ENCODE assay signal across 9 cellular contexts in the genomic region with DNA sequence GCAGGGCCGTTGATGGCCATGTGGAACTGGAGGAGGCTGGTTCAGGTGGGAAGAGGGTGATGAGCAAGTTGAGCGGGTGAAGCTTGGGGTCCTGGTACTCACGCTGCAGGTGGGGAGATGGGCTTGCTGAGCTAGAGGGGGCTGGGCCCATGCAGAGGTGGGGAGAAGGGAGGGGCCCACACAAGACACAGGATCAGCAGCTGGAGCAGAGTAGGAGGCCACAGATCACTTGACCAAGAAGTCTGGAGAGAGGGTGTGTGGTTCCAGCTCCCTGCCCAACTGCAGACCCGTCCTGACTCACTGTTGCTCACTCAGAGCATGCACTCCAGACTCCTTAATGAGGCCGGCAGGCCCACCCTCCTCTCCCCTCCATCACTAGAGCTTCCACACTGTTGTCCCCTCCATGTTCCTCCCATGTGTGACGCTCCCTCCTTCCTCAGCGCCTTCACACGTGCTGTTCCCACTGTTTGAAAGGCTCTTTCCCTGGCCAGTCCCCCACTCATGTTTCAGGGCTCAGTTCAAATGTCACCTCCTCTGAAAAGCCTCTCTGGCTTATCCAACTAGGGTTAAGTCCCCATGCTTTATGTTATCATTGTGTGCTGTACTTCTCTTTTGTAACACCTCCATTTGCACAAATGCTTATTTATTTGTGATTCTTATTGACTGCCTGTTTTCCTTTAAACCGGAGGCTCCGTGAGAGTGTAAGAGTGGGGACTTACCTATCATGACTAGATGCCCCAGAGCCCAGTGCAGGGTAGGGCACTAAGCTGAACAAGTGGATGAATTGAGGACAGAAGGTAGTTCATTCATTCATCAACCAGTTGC. TPM values are rescaled to one million over a fixed set of nuclear protein-coding genes. Genes with fewer than 3 reads are reported as not detected.
DNase-seq lines count a peak whose midpoint lies in the region; ATAC-seq and TF ChIP-seq lines count a peak whose summit lies in the region.
"Had no signal": no experiment of that assay in that cellular context is flagged by ENCODE, and none has a peak within 500 bp of the region (broad histone marks: within the 10 kb centered on the region; RNA-seq: fewer than 3 reads in every experiment).

No MANE protein-coding gene starts in this region.

- DNase-seq in GM23248: peak; percentile 70
- DNase-seq in SK-N-SH: no peak
- DNase-seq in epithelial cell of proximal tubule (ENCODE audit: low read depth): no peak
- DNase-seq in gastrocnemius medialis: no peak
- DNase-seq in A172 (ENCODE audit: low spot score): no peak
- no peak for DNase-seq in Right ventricle myocardium superior
- DNase-seq: SHP77 had no signal

- H3K9me3 ChIP-seq in GM23248 (ENCODE audit: low read depth) (no peaks in the 10 kb centered on the region), SK-N-SH (no peaks in the 10 kb centered on the region), gastrocnemius medialis (no peaks in the 10 kb centered on the region)

- TF ChIP-seq CTCF in SK-N-SH (IDR thresholded peaks at IDR 0.05) (no peak), epithelial cell of proximal tubule (conservative IDR thresholded peaks at IDR 0.05; ENCODE audit: low read depth, low read length) (no peak), gastrocnemius medialis (IDR thresholded peaks at IDR 0.05 in 4 of 5, conservative IDR thresholded peaks at IDR 0.05 in 1 of 5) (no peak)

- H3K4me2 ChIP-seq in GM23248 (ENCODE audit: unreplicated experiment) (peak overlapping the region; percentile 100), SK-N-SH (peak overlapping the region; percentile 89)

- H3K36me3 ChIP-seq in GM23248 (ENCODE audit: low read depth): no peaks in the 10 kb centered on the region
- peaks cover 0 to 13% of the 10 kb centered on the region in 2 experiments for H3K36me3 ChIP-seq in SK-N-SH (replicated peaks in 1 of 2; ENCODE audit: control insufficient read depth in 1 of 2, insufficient read depth in 2 of 2, low read length in 1 of 2)
- peaks cover 0 to 17% of the 10 kb centered on the region in 2 donors for H3K36me3 ChIP-seq in gastrocnemius medialis

- intact Hi-C loops in gastrocnemius medialis (cut with DNase I; ENCODE audit: low total_unique reads): no loop called here
- intact Hi-C loops in Right ventricle myocardium superior (cut with DNase I): loop anchor here (5.0 kb wide), 1 partner anchor 33 kb away; no protein-coding TSS in a partner anchor

- TF ChIP-seq EP300 in SK-N-SH (IDR thresholded peaks at IDR 0.05; ENCODE audit: borderline replicate concordance in 1 of 2, low read depth in 1 of 2, low read length in 1 of 2): no peak

- H3K9ac ChIP-seq in GM23248: peak overlapping the region; percentile 88
- peak overlapping the region; percentile 84; the same call in 1 of the 2 replicates for H3K9ac ChIP-seq in SK-N-SH

- in situ Hi-C loops in GM23248 (cut with MboI): no loop called here
- in situ Hi-C loops in gastrocnemius medialis (cut with MboI; ENCODE audit: low sequenced_read_pairs in 4 of 4): loop anchor here (5.0 to 25.0 kb wide), 3 partner anchors 48 to 343 kb away; no protein-coding TSS in a partner anchor

- peaks cover 6% of the 10 kb centered on the region; the same call in 1 of the 2 replicates for H3F3A ChIP-seq in GM23248 (ENCODE audit: insufficient read depth)
- H3F3A ChIP-seq in SK-N-SH (replicated peaks; ENCODE audit: insufficient read depth): no peaks in the 10 kb centered on the region

- H3K4me1 ChIP-seq in GM23248 (ENCODE audit: insufficient read depth) (peaks cover 35% of the 10 kb centered on the region), SK-N-SH (ENCODE audit: control insufficient read depth in 1 of 2, insufficient read depth in 2 of 2, low read depth in 1 of 2, low read length in 1 of 2) (peaks cover 0 to 34% of the 10 kb centered on the region in 2 experiments; a peak in 3 of 4 replicates), gastrocnemius medialis (peaks cover 25 to 31% of the 10 kb centered on the region in 2 donors)

- H3K27ac ChIP-seq in GM23248 (no peak overlapping the region), SK-N-SH (ENCODE audit: low read depth in 2 of 2, low read length in 1 of 2) (no peak overlapping the region), gastrocnemius medialis (peak overlapping the region in 3 of 4 donors; percentile 79 to 87 (median 83))

- WGBS in GM23248 (ENCODE audit: low coverage in 1 of 2, low lambda C conversion rate in 2 of 2, missing lambda C conversion rate in 2 of 2), 2 experiments: 56 to 60% methylated on average over 10 of the region's 10 CpGs
- 56% methylated on average over 10 of the region's 10 CpGs for WGBS in SK-N-SH (ENCODE audit: low lambda C conversion rate)

- peaks cover 53% of the 10 kb centered on the region for H3K79me2 ChIP-seq in GM23248 (ENCODE audit: insufficient read depth)
- H3K79me2 ChIP-seq in SK-N-SH (ENCODE audit: insufficient read depth): peaks cover 44% of the 10 kb centered on the region

- no peak for ATAC-seq in gastrocnemius medialis
- ATAC-seq in GM21723 (IDR thresholded peaks at IDR 0.05; ENCODE audit: unreplicated experiment): no peak
- ATAC-seq in HG02938 (IDR thresholded peaks at IDR 0.05; ENCODE audit: unreplicated experiment): no peak
- ATAC-seq in Right ventricle myocardium superior (ENCODE audit: poor library complexity): no peak

- no peak overlapping the region for H2AFZ ChIP-seq in GM23248
- H2AFZ ChIP-seq in SK-N-SH (ENCODE audit: low read depth): no peak overlapping the region

- POLR2A ChIA-PET in SK-N-SH (lab: Yijun Ruan, JAX): no interaction called here

- H3K27me3 ChIP-seq in GM23248 (replicated peaks; ENCODE audit: insufficient read depth) (no peaks in the 10 kb centered on the region), SK-N-SH (ENCODE audit: insufficient read depth) (no peaks in the 10 kb centered on the region), gastrocnemius medialis (no peaks in the 10 kb centered on the region)

- CTCF ChIA-PET in SK-N-SH (lab: Yijun Ruan, JAX): interaction anchor here (1.1 to 23.7 kb wide), 4 partner anchors 13 to 52 kb away, joined by 3 to 550 read pairs (median 11); partner anchors contain the start of gene PRPF19

- H3K9me2 ChIP-seq in GM23248 (ENCODE audit: insufficient read depth) (no peaks in the 10 kb centered on the region), SK-N-SH (no peaks in the 10 kb centered on the region)

- H3K4me3 ChIP-seq in GM23248: peak overlapping the region; percentile 87
- peak overlapping the region; percentile 85 to 98 for H3K4me3 ChIP-seq in SK-N-SH (ENCODE audit: low read depth in 2 of 2, low read length in 1 of 2)
- H3K4me3 ChIP-seq in epithelial cell of proximal tubule (ENCODE audit: low read depth, low read length): peak overlapping the region; percentile 99
- H3K4me3 ChIP-seq in gastrocnemius medialis: peak overlapping the region; percentile 76 to 95 (median 88)

- H4K20me1 ChIP-seq in GM23248 (ENCODE audit: insufficient read depth) (no peaks in the 10 kb centered on the region), SK-N-SH (ENCODE audit: insufficient read depth) (no peaks in the 10 kb centered on the region; the same call in 1 of the 2 replicates)

- TF ChIP-seq POLR2A in gastrocnemius medialis (IDR thresholded peaks at IDR 0.05): no peak

- TF ChIP-seq RAD21 in SK-N-SH (IDR thresholded peaks at IDR 0.05; ENCODE audit: low read length): no peak

TF ChIP-seq in SK-N-SH, 30 proteins besides CTCF, POLR2A, EP300 and RAD21 (continues in another document):
- no peak for TF ChIP-seq ELF1 (IDR thresholded peaks at IDR 0.05)
- TF ChIP-seq FOSL2 (IDR thresholded peaks at IDR 0.05; ENCODE audit: borderline replicate concordance, low read depth): no peak
- no peak for TF ChIP-seq CHD2 (IDR thresholded peaks at IDR 0.05; ENCODE audit: low read length, partially characterized antibody)

RNA-seq across cellular contexts. Expression of gene CCDC86, which starts 2.3 kb away (rescaled TPM):
- total RNA-seq in GM23248 (2014; rRNA removed; shearing (Covaris generic)): 8.2 and 10.7 TPM in 2 replicates
- polyA plus RNA-seq in GM23248 (2016; fragmentation: Nextera tagmentation; extraction: Ambion mirVana) (37.6 and 38.0 TPM in 2 replicates), SK-N-SH (2012; rRNA removed) (26.1 and 34.7 TPM in 2 replicates)
- 17.2 and 22.7 TPM in 2 replicates for polyA plus RNA-seq in SK-N-SH (2012; cell fraction: cytosol; rRNA removed)
- 28.2 and 44.0 TPM in 2 replicates for polyA plus RNA-seq in SK-N-SH (2012; cell fraction: nucleus; rRNA removed)
- total RNA-seq in epithelial cell of proximal tubule (38.6 and 61.5 TPM in 2 replicates), gastrocnemius medialis (10 to 100 TPM; 23.8 to 36.2 (median 33.2) TPM), Right ventricle myocardium superior (8.4 TPM)
- total RNA-seq in A172 (2014; rRNA removed; shearing (Covaris generic)): 14.2 and 15.7 TPM in 2 replicates

RNA-seq across cellular contexts. Expression of gene PTGDR2, which starts 11.5 kb away (rescaled TPM):
- total RNA-seq in GM23248 (2014; rRNA removed; shearing (Covaris generic)): not detected in 2 replicates
- 0.06 TPM in 2 replicates for polyA plus RNA-seq in GM23248 (2016; fragmentation: Nextera tagmentation; extraction: Ambion mirVana)
- polyA plus RNA-seq in SK-N-SH (2012; rRNA removed): 0.02 TPM in 1 of 2 replicates, not detected in the other
- 0.01 TPM in 1 of 2 replicates, not detected in the other for polyA plus RNA-seq in SK-N-SH (2012; cell fraction: cytosol; rRNA removed)
- polyA plus RNA-seq in SK-N-SH (2012; cell fraction: nucleus; rRNA removed): 0.05 and 0.12 TPM in 2 replicates
- total RNA-seq in epithelial cell of proximal tubule: 0.29 TPM in 1 of 2 replicates, not detected in the other
- total RNA-seq in gastrocnemius medialis: 1 to 10 TPM in 2 of 4 donors, under 1 TPM in 2; 0.40 to 4.3 (median 1.3) TPM
- 0.10 TPM in 1 of 2 replicates, not detected in the other for total RNA-seq in A172 (2014; rRNA removed; shearing (Covaris generic))
- 3.0 TPM for total RNA-seq in Right ventricle myocardium superior

RNA-seq across cellular contexts. Expression of gene ZP1, which starts 23.1 kb away (rescaled TPM):
- 1.3 and 5.3 TPM in 2 replicates for total RNA-seq in GM23248 (2014; rRNA removed; shearing (Covaris generic))
- polyA plus RNA-seq in GM23248 (2016; fragmentation: Nextera tagmentation; extraction: Ambion mirVana): 0.51 and 1.0 TPM in 2 replicates
- polyA plus RNA-seq in SK-N-SH (2012; rRNA removed): not detected in 2 replicates
- 0.01 TPM in 1 of 2 replicates, not detected in the other for polyA plus RNA-seq in SK-N-SH (2012; cell fraction: cytosol; rRNA removed)
- 0.37 and 0.79 TPM in 2 replicates for polyA plus RNA-seq in SK-N-SH (2012; cell fraction: nucleus; rRNA removed)
- total RNA-seq in epithelial cell of proximal tubule: not detected in 2 replicates
- not detected for total RNA-seq in gastrocnemius medialis
- total RNA-seq in A172 (2014; rRNA removed; shearing (Covaris generic)): 0.05 and 1.1 TPM in 2 replicates
- not detected for total RNA-seq in Right ventricle myocardium superior

RNA-seq across cellular contexts. Expression of gene MS4A10, which starts 59.1 kb away (rescaled TPM):
- total RNA-seq in GM23248 (2014; rRNA removed; shearing (Covaris generic)): not detected in 2 replicates
- polyA plus RNA-seq in GM23248 (2016; fragmentation: Nextera tagmentation; extraction: Ambion mirVana) (not detected in 2 replicates), SK-N-SH (2012; rRNA removed) (not detected in 2 replicates)
- not detected in 2 replicates for polyA plus RNA-seq in SK-N-SH (2012; cell fraction: cytosol; rRNA removed)
- polyA plus RNA-seq in SK-N-SH (2012; cell fraction: nucleus; rRNA removed): not detected in 2 replicates
- total RNA-seq in epithelial cell of proximal tubule (not detected in 2 replicates), gastrocnemius medialis (not detected), Right ventricle myocardium superior (not detected)
- not detected in 2 replicates for total RNA-seq in A172 (2014; rRNA removed; shearing (Covaris generic))

Comparison
In these comparisons a context has a peak if more than half of its experiments do, and no peak if none do; other contexts are left out.
1. H3K27ac ChIP-seq: peak in gastrocnemius medialis (3 of 4); none in GM23248 (single experiment) and SK-N-SH (0 of 2).
2. Peak in every context shown above with its lines, with median percentiles within 50 percentile points of each other: H3K4me3 ChIP-seq.